In the genomic region with DNA sequence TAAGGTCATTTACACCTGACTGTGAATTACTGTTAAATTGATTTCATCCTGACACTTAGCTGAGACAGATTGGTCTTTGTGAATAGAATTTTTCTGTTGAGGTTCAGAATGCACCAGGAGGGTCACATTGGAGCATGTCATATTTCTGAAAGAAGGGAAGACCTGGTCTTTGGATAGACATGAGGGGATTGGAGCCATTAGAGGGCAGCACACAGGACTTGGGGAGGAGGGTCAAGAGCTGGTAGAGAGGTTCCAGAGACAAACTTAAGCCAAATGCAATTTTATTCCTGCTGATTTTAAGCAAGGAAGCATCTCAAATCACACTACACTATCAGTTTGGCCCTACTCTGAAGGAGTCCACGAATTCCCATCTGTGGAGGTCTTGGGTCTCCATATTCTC, we compare ENCODE assay signal across 35 cellular contexts. TPM values are rescaled to one million over a fixed set of nuclear protein-coding genes. Genes with fewer than 3 reads are reported as not detected.
"Had no signal": no experiment of that assay in that cellular context is flagged by ENCODE, and none has a peak within 500 bp of the region (broad histone marks: within the 10 kb centered on the region; RNA-seq: fewer than 3 reads in every experiment).

No MANE protein-coding gene starts in this region.

- H3K27ac Mint-ChIP-seq: activated CD4-positive, alpha-beta memory T cell treated with anti-CD3 and anti-CD28 coated beads, Interleukin-2, amount 10 ng/mL, durations not matched to agents 7 days and 5 days; activated CD8-positive, alpha-beta memory T cell treated with anti-CD3 and anti-CD28 coated beads, Interleukin-2, amount 10 ng/mL, durations not matched to agents 7 days and 5 days; activated naive CD8-positive, alpha-beta T cell treated with anti-CD3 and anti-CD28 coated beads, Interleukin-2, amount 10 ng/mL, durations not matched to agents 7 days and 5 days; T-cell had no signal

- H3K4me2 ChIP-seq: PC-9 had no signal

- DNase-seq: activated CD4-positive, alpha-beta memory T cell treated with anti-CD3 and anti-CD28 coated beads, Interleukin-2, amount 10 ng/mL, durations not matched to agents 7 days and 5 days; activated CD4-positive, alpha-beta T cell treated with anti-CD3 and anti-CD28 coated beads for 1 hour; activated CD4-positive, alpha-beta T cell treated with anti-CD3 and anti-CD28 coated beads for 48 hours; activated CD4-positive, CD25-positive, alpha-beta regulatory T cell; activated CD8-positive, alpha-beta memory T cell treated with anti-CD3 and anti-CD28 coated beads for 24 hours; activated CD8-positive, alpha-beta memory T cell treated with anti-CD3 and anti-CD28 coated beads, Interleukin-2, amount 10 ng/mL, durations not matched to agents 7 days and 5 days; activated CD8-positive, alpha-beta memory T cell treated with anti-CD3 and anti-CD28 coated beads, Interleukin-2, amount 50 U/mL, for 48 hours; activated effector memory CD4-positive, alpha-beta T cell treated with Interleukin-2 at 50 U/mL for 16 hours; activated naive CD4-positive, alpha-beta T cell treated with anti-CD3 and anti-CD28 coated beads, Interleukin-2, amount 50 U/mL, for 16 hours; activated naive CD8-positive, alpha-beta T cell treated with anti-CD3 and anti-CD28 coated beads, Interleukin-2, amount 10 ng/mL, durations not matched to agents 7 days and 5 days; activated T-cell treated with anti-CD3 and anti-CD28 coated beads, Interleukin-2, amount 50 U/mL, for 48 hours; amygdala; MG63; NCI-H1092; NCI-H1417; NCI-H146; NCI-H187; NCI-H2081; NCI-H2171 treated with DMSO at 0.1 percent for 48 hours; NCI-H2227 treated with DMSO at 0.1 percent for 48 hours; NCI-H446 treated with DMSO at 0.1 percent for 48 hours; NCI-H524 treated with DMSO at 0.1 percent for 48 hours; PC-9; SIG-M5; T-cell; T-helper 9 cell had no signal

- ATAC-seq: activated CD8-positive, alpha-beta memory T cell treated with anti-CD3 and anti-CD28 coated beads, Interleukin-2, amount 10 ng/mL, durations not matched to agents 7 days and 5 days; Right ventricle myocardium inferior; SK-N-SH treated with all-trans-retinoic acid at 6 μM for 48 hours; T-cell had no signal

- H3K27me3 Mint-ChIP-seq: activated naive CD8-positive, alpha-beta T cell treated with anti-CD3 and anti-CD28 coated beads, Interleukin-2, amount 10 ng/mL, durations not matched to agents 7 days and 5 days had no signal

- H2AFZ ChIP-seq: PC-9 had no signal

- H3K9me3 ChIP-seq: ascending aorta, MG63 had no signal

- H3K36me3 Mint-ChIP-seq: activated CD8-positive, alpha-beta memory T cell treated with anti-CD3 and anti-CD28 coated beads, Interleukin-2, amount 10 ng/mL, durations not matched to agents 7 days and 5 days; activated naive CD8-positive, alpha-beta T cell treated with anti-CD3 and anti-CD28 coated beads, Interleukin-2, amount 10 ng/mL, durations not matched to agents 7 days and 5 days had no signal

- H3K4me3 ChIP-seq: ascending aorta, cardiac muscle cell, MG63, PC-9 had no signal

- FAIRE-seq: RCC 7860 had no signal

- H3K27ac ChIP-seq: cardiac muscle cell, PC-9, RWPE1, VCaP had no signal

- H3K27me3 ChIP-seq: ascending aorta, cardiac muscle cell, MG63 had no signal

- H3K4me1 Mint-ChIP-seq: activated CD4-positive, alpha-beta memory T cell treated with anti-CD3 and anti-CD28 coated beads, Interleukin-2, amount 10 ng/mL, durations not matched to agents 7 days and 5 days; activated CD8-positive, alpha-beta memory T cell treated with anti-CD3 and anti-CD28 coated beads, Interleukin-2, amount 10 ng/mL, durations not matched to agents 7 days and 5 days; activated naive CD8-positive, alpha-beta T cell treated with anti-CD3 and anti-CD28 coated beads, Interleukin-2, amount 10 ng/mL, durations not matched to agents 7 days and 5 days; central memory CD8-positive, alpha-beta T cell; T-cell had no signal

- H3K4me3 Mint-ChIP-seq: activated CD4-positive, alpha-beta memory T cell treated with anti-CD3 and anti-CD28 coated beads, Interleukin-2, amount 10 ng/mL, durations not matched to agents 7 days and 5 days; activated CD8-positive, alpha-beta memory T cell treated with anti-CD3 and anti-CD28 coated beads, Interleukin-2, amount 10 ng/mL, durations not matched to agents 7 days and 5 days; activated naive CD8-positive, alpha-beta T cell treated with anti-CD3 and anti-CD28 coated beads, Interleukin-2, amount 10 ng/mL, durations not matched to agents 7 days and 5 days; central memory CD8-positive, alpha-beta T cell; T-cell had no signal

- H3K9me3 Mint-ChIP-seq: activated CD4-positive, alpha-beta memory T cell treated with anti-CD3 and anti-CD28 coated beads, Interleukin-2, amount 10 ng/mL, durations not matched to agents 7 days and 5 days; central memory CD8-positive, alpha-beta T cell; T-cell had no signal

- H3K36me3 ChIP-seq: ascending aorta, cardiac muscle cell, MG63 had no signal

RNA-seq across cellular contexts. Expression of gene GUCY2C, which starts 41.1 kb away (rescaled TPM):
- total RNA-seq: activated CD4-positive, alpha-beta memory T cell treated with anti-CD3 and anti-CD28 coated beads, Interleukin-2, amount 10 ng/mL, durations not matched to agents 7 days and 5 days; activated CD8-positive, alpha-beta memory T cell treated with anti-CD3 and anti-CD28 coated beads, Interleukin-2, amount 10 ng/mL, durations not matched to agents 7 days and 5 days; activated naive CD8-positive, alpha-beta T cell treated with anti-CD3 and anti-CD28 coated beads, Interleukin-2, amount 10 ng/mL, durations not matched to agents 7 days and 5 days; ascending aorta; cardiac muscle cell; chondrocyte; PC-9; Right ventricle myocardium inferior had no signal
